28 cellular contexts compared by ENCODE assay signal in genomic region chr17:13812350-13812749, GRCh38.
DNase-seq lines count a peak whose midpoint lies in the region; ATAC-seq, FAIRE-seq and TF ChIP-seq lines count a peak whose summit lies in the region.
"Had no signal": no experiment of that assay in that cellular context is flagged by ENCODE, and none has a peak within 500 bp of the region (broad histone marks: within the 10 kb centered on the region; RNA-seq: fewer than 3 reads in every experiment).

No MANE protein-coding gene starts in this region.

- H3K9me3 ChIP-seq in SK-N-SH: no peaks in the 10 kb centered on the region
- H3K9me3 ChIP-seq in H9 (ENCODE audit: control insufficient read depth, low read depth, low read length): no peaks in the 10 kb centered on the region
- no peaks in the 10 kb centered on the region for H3K9me3 ChIP-seq in right lobe of liver
- no peaks in the 10 kb centered on the region for H3K9me3 ChIP-seq in smooth muscle cell (replicated peaks; ENCODE audit: low read depth)
- H3K9me3 ChIP-seq: BE2C, BLaER1 had no signal

- H3K79me2 ChIP-seq in SK-N-SH (ENCODE audit: insufficient read depth) (no peaks in the 10 kb centered on the region), H9 (ENCODE audit: insufficient read depth, low read length) (no peaks in the 10 kb centered on the region), smooth muscle cell (ENCODE audit: low read depth) (no peaks in the 10 kb centered on the region)

- POLR2A ChIA-PET in SK-N-SH (lab: Yijun Ruan, JAX): no interaction called here

- no peak overlapping the region for H2BK12ac ChIP-seq in H9 (ENCODE audit: insufficient read length, low read depth, low read length)

- H2BK20ac ChIP-seq in H9 (ENCODE audit: low read depth, low read length, poor library complexity, severe bottlenecking): no peak overlapping the region

- H4K8ac ChIP-seq in H9 (replicated peaks; ENCODE audit: insufficient read length, low read depth, low read length): no peak overlapping the region

- H3K4me3 Mint-ChIP-seq in H9: no peak overlapping the region
- H3K4me3 Mint-ChIP-seq: CD14-positive monocyte; CD4-positive, alpha-beta memory T cell; CD4-positive, CD25-positive, alpha-beta regulatory T cell; CD8-positive, alpha-beta memory T cell had no signal

- no peak overlapping the region for H3K56ac ChIP-seq in H9 (ENCODE audit: insufficient read length, low read depth, low read length)

- no peaks in the 10 kb centered on the region for H4K20me1 ChIP-seq in SK-N-SH (ENCODE audit: insufficient read depth)
- H4K20me1 ChIP-seq in H9 (ENCODE audit: control insufficient read depth, insufficient read depth, insufficient read length): no peaks in the 10 kb centered on the region
- H4K20me1 ChIP-seq in smooth muscle cell (ENCODE audit: low read depth): no peaks in the 10 kb centered on the region
- H4K20me1 ChIP-seq: BLaER1 had no signal

- H3K36me3 ChIP-seq in SK-N-SH (replicated peaks in 1 of 2; ENCODE audit: control insufficient read depth in 1 of 2, insufficient read depth in 2 of 2, low read length in 1 of 2) (peaks cover 0 to 3% of the 10 kb centered on the region in 2 experiments), right lobe of liver (no peaks in the 10 kb centered on the region), smooth muscle cell (ENCODE audit: low read depth) (no peaks in the 10 kb centered on the region)
- H3K36me3 ChIP-seq: BE2C, BLaER1 had no signal

- no peak overlapping the region for H3K9ac ChIP-seq in SK-N-SH
- no peak overlapping the region for H3K9ac ChIP-seq in H9 (ENCODE audit: extremely low read depth, insufficient read length, low read length)
- no peak overlapping the region for H3K9ac ChIP-seq in smooth muscle cell (ENCODE audit: low read depth)
- H3K9ac ChIP-seq: BLaER1 had no signal

- FAIRE-seq in endometrium (lab: Jason Lieb, UNC): peak; percentile 48
- FAIRE-seq: A204.1, GM12878, GM12892, GM18507 had no signal

- no peak overlapping the region for H4K5ac ChIP-seq in H9 (ENCODE audit: insufficient read length, low read depth, low read length)

- no peaks in the 10 kb centered on the region for H3K4me1 ChIP-seq in SK-N-SH (ENCODE audit: control insufficient read depth in 1 of 2, insufficient read depth in 2 of 2, low read depth in 1 of 2, low read length in 1 of 2)
- H3K4me1 ChIP-seq in H9 (ENCODE audit: insufficient read depth, low read length): no peaks in the 10 kb centered on the region
- peaks cover 0 to 12% (median 0%) of the 10 kb centered on the region in 4 donors for H3K4me1 ChIP-seq in right lobe of liver
- no peaks in the 10 kb centered on the region for H3K4me1 ChIP-seq in smooth muscle cell (ENCODE audit: low read depth)
- H3K4me1 ChIP-seq: BE2C, BLaER1 had no signal

- no peak for ATAC-seq in SK-N-SH treated with all-trans-retinoic acid at 6 μM for 48 hours
- peak; percentile 55 to 67 (median 61) for ATAC-seq in right lobe of liver
- ATAC-seq: GM12878 had no signal

- DNase-seq in SK-N-SH (no peak), H9 (no peak), right lobe of liver (no peak), UCSD-AML1 (lab: John Stamatoyannopoulos, UW; ENCODE audit: unreplicated experiment) (no peak), smooth muscle cell (lab: John Stamatoyannopoulos, UW; ENCODE audit: unreplicated experiment) (no peak)
- DNase-seq: 8988T; ACHN; BE2C; C1 segment of cervical spinal cord; CD4-positive, alpha-beta memory T cell; CD4-positive, CD25-positive, alpha-beta regulatory T cell; CD8-positive, alpha-beta memory T cell; COR-L47; DMS 273 treated with DMSO at 0.1 percent for 48 hours; DMS153; DMS53; DMS79; DND-41; EL; GDM1 had no signal

- CTCF ChIA-PET in SK-N-SH (lab: Yijun Ruan, JAX): no interaction called here

- no peak overlapping the region for H2AK5ac ChIP-seq in H9 (ENCODE audit: insufficient read length, low read length)

- H3K14ac ChIP-seq in H9 (ENCODE audit: insufficient read depth, low read length): no peak overlapping the region

- no peaks in the 10 kb centered on the region for H3K9me2 ChIP-seq in SK-N-SH

- no peak overlapping the region for H2BK120ac ChIP-seq in H9 (ENCODE audit: low read depth, low read length, poor library complexity, severe bottlenecking)

- no peak for TF ChIP-seq RAD21 in SK-N-SH (IDR thresholded peaks at IDR 0.05; ENCODE audit: low read length)

- H2BK15ac ChIP-seq in H9 (ENCODE audit: low read depth, low read length): no peak overlapping the region

- TF ChIP-seq CTCF in SK-N-SH (IDR thresholded peaks at IDR 0.05): no peak
- TF ChIP-seq CTCF in H9 (conservative IDR thresholded peaks at IDR 0.05): no peak
- TF ChIP-seq CTCF in right lobe of liver (IDR thresholded peaks at IDR 0.05): no peak
- no peak for TF ChIP-seq CTCF in smooth muscle cell (IDR thresholded peaks at IDR 0.05; ENCODE audit: borderline replicate concordance, insufficient read depth, poor library complexity, severe bottlenecking)

- H4K91ac ChIP-seq in H9 (ENCODE audit: insufficient read length, low read depth, low read length): no peak overlapping the region

- H3K27me3 Mint-ChIP-seq in H9 (ENCODE audit: low read depth): no peaks in the 10 kb centered on the region; the same call in 1 of the 2 replicates
- H3K27me3 Mint-ChIP-seq: CD4-positive, alpha-beta memory T cell; CD4-positive, CD25-positive, alpha-beta regulatory T cell; CD8-positive, alpha-beta memory T cell had no signal

- no peaks in the 10 kb centered on the region; a peak in 2 of 5 replicates for H3K9me3 Mint-ChIP-seq in H9
- H3K9me3 Mint-ChIP-seq: CD4-positive, alpha-beta memory T cell; CD8-positive, alpha-beta memory T cell had no signal

- WGBS in SK-N-SH (ENCODE audit: low lambda C conversion rate): 43% methylated on average over 2 of the region's 2 CpGs
- WGBS in H9 (ENCODE audit: extremely low coverage, insufficient read length, low lambda C conversion rate): no CpG with 5 or more reads among the region's 2 CpGs
- whole genome bisulfite sequencing in right lobe of liver (ENCODE audit: insufficient coverage, low coverage, low lambda C conversion rate, missing lambda C conversion rate): 36% methylated on average over 2 of the region's 2 CpGs
- 94% methylated on average over 2 of the region's 2 CpGs for WGBS in smooth muscle cell (ENCODE audit: low lambda C conversion rate)

- no peaks in the 10 kb centered on the region for H3K23me2 ChIP-seq in H9 (ENCODE audit: insufficient read length, low read depth, low read length, poor library complexity, severe bottlenecking)

- H3T11ph ChIP-seq in H9 (ENCODE audit: low read length): peak overlapping the region; percentile 67

- no peak for TF ChIP-seq POLR2A in right lobe of liver (IDR thresholded peaks at IDR 0.05)

- no peaks in the 10 kb centered on the region; the same call in 1 of the 2 replicates for H3K27me3 ChIP-seq in SK-N-SH (ENCODE audit: insufficient read depth)
- no peaks in the 10 kb centered on the region for H3K27me3 ChIP-seq in H9 (ENCODE audit: insufficient read depth, low read length)
- H3K27me3 ChIP-seq in right lobe of liver: no peaks in the 10 kb centered on the region
- H3K27me3 ChIP-seq in smooth muscle cell (ENCODE audit: low read depth): no peaks in the 10 kb centered on the region
- H3K27me3 ChIP-seq: BE2C, BLaER1 had no signal

- TF ChIP-seq EP300 in SK-N-SH (IDR thresholded peaks at IDR 0.05; ENCODE audit: borderline replicate concordance in 1 of 2, low read depth in 1 of 2, low read length in 1 of 2): no peak

- no peaks in the 10 kb centered on the region for H3F3A ChIP-seq in SK-N-SH (replicated peaks; ENCODE audit: insufficient read depth)
- H3F3A ChIP-seq in smooth muscle cell (ENCODE audit: low read depth): no peaks in the 10 kb centered on the region

- H3K4me2 ChIP-seq in SK-N-SH (peak overlapping the region; percentile 47; the same call in 1 of the 2 replicates), H9 (ENCODE audit: insufficient read depth, insufficient read length, low read length) (no peak overlapping the region), smooth muscle cell (no peak overlapping the region)
- H3K4me2 ChIP-seq: BLaER1 had no signal

- H2AFZ ChIP-seq in SK-N-SH (ENCODE audit: low read depth) (no peak overlapping the region), H9 (ENCODE audit: low read length) (no peak overlapping the region), smooth muscle cell (ENCODE audit: low read depth) (no peak overlapping the region)

- H3K27ac ChIP-seq in SK-N-SH (ENCODE audit: low read depth in 2 of 2, low read length in 1 of 2) (no peak overlapping the region), H9 (ENCODE audit: insufficient read length, low read depth, low read length) (no peak overlapping the region), right lobe of liver (no peak overlapping the region), smooth muscle cell (ENCODE audit: low read depth) (no peak overlapping the region)
- H3K27ac ChIP-seq: BLaER1 had no signal

- intact Hi-C loops in right lobe of liver (cut with DNase I): loop anchor here in 1 of 2 donors (10.0 kb wide), 1 partner anchor 92 kb away; no protein-coding TSS in a partner anchor

- H3K27ac Mint-ChIP-seq in H9: no peak overlapping the region
- H3K27ac Mint-ChIP-seq: CD14-positive monocyte; CD4-positive, alpha-beta memory T cell; CD4-positive, CD25-positive, alpha-beta regulatory T cell; CD8-positive, alpha-beta memory T cell had no signal

- no peaks in the 10 kb centered on the region for H3K36me3 Mint-ChIP-seq in H9 (ENCODE audit: insufficient read depth in 1 of 3, low read depth in 3 of 3)
- H3K36me3 Mint-ChIP-seq: CD14-positive monocyte had no signal

- no peak overlapping the region for H3K4ac ChIP-seq in H9 (ENCODE audit: low read depth, low read length)

- H3K23ac ChIP-seq in H9 (ENCODE audit: insufficient read length, low read depth, low read length): no peak overlapping the region

- H3K18ac ChIP-seq in H9 (ENCODE audit: insufficient read length, low read depth, low read length): no peak overlapping the region

- no peak overlapping the region for H2BK5ac ChIP-seq in H9 (ENCODE audit: insufficient read length, low read length)

- H3K4me3 ChIP-seq in SK-N-SH (ENCODE audit: low read depth in 2 of 2, low read length in 1 of 2): peak overlapping the region in 1 of 2 experiments; percentile 16; a peak in 1 of 4 replicates
- no peak overlapping the region for H3K4me3 ChIP-seq in right lobe of liver
- no peak overlapping the region for H3K4me3 ChIP-seq in smooth muscle cell
- H3K4me3 ChIP-seq: BLaER1, GM12878 had no signal

- no peaks in the 10 kb centered on the region for H3K4me1 Mint-ChIP-seq in H9
- H3K4me1 Mint-ChIP-seq: CD14-positive monocyte; CD4-positive, alpha-beta memory T cell had no signal

- H3K79me1 ChIP-seq in H9 (ENCODE audit: insufficient read depth, low read depth, low read length, poor library complexity, severe bottlenecking): no peaks in the 10 kb centered on the region

TF ChIP-seq in SK-N-SH, 30 proteins besides CTCF, POLR2A, EP300 and RAD21 (continues in another document):
- TF ChIP-seq FOXM1 (IDR thresholded peaks at IDR 0.05; ENCODE audit: low read depth): no peak
- no peak for TF ChIP-seq SIN3A (IDR thresholded peaks at IDR 0.05; ENCODE audit: borderline replicate concordance, low read depth, low read length)
- no peak for TF ChIP-seq FOXJ3 (CRISPR knock-in tag; IDR thresholded peaks at IDR 0.05)

TF ChIP-seq in SK-N-SH treated with all-trans-retinoic acid at 6 μM for 48 hours, 23 proteins besides CTCF, POLR2A, EP300 and RAD21 (continues in another document):
- no peak for TF ChIP-seq PPARA (CRISPR knock-in tag; IDR thresholded peaks at IDR 0.05; ENCODE audit: borderline replicate concordance)
- TF ChIP-seq ARNTL (CRISPR knock-in tag; IDR thresholded peaks at IDR 0.05; ENCODE audit: borderline replicate concordance, low read depth): no peak
- no peak for TF ChIP-seq ZNF8 (CRISPR knock-in tag; IDR thresholded peaks at IDR 0.05)
- no peak for TF ChIP-seq ZNF565 (CRISPR knock-in tag; conservative IDR thresholded peaks at IDR 0.05; ENCODE audit: low read depth)
